8 cellular contexts compared by ENCODE assay signal in genomic region chr3:12139111-12139511, GRCh38. TPM values are rescaled to one million over a fixed set of nuclear protein-coding genes. Genes with fewer than 3 reads are reported as not detected.
DNase-seq lines count a peak whose midpoint lies in the region; ATAC-seq and TF ChIP-seq lines count a peak whose summit lies in the region.

No MANE protein-coding gene starts in this region.

- ATAC-seq in foreskin keratinocyte: peak; percentile 20
- ATAC-seq in HG02759 (IDR thresholded peaks at IDR 0.05; ENCODE audit: unreplicated experiment): no peak
- no peak for ATAC-seq in HG03469 (IDR thresholded peaks at IDR 0.05; ENCODE audit: unreplicated experiment)

- peak; percentile 77 for TF ChIP-seq RAD21 in SK-N-SH (IDR thresholded peaks at IDR 0.05; ENCODE audit: low read length)

- WGBS in SK-N-SH (ENCODE audit: low lambda C conversion rate): 59% methylated on average over 5 of the region's 5 CpGs

- H3K9ac ChIP-seq in SK-N-SH: no peak overlapping the region

- H3K4me2 ChIP-seq in SK-N-SH: no peak overlapping the region

- H3K4me1 ChIP-seq in SK-N-SH (ENCODE audit: control insufficient read depth in 1 of 2, insufficient read depth in 2 of 2, low read depth in 1 of 2, low read length in 1 of 2): no peaks in the 10 kb centered on the region; a peak in 1 of 4 replicates
- no peaks in the 10 kb centered on the region for H3K4me1 ChIP-seq in foreskin keratinocyte

- no peaks in the 10 kb centered on the region for H3K27me3 ChIP-seq in SK-N-SH (ENCODE audit: insufficient read depth)
- peaks cover 39% of the 10 kb centered on the region for H3K27me3 ChIP-seq in foreskin keratinocyte

- H3K9me3 ChIP-seq in SK-N-SH: no peaks in the 10 kb centered on the region

- H3K36me3 ChIP-seq in SK-N-SH (replicated peaks in 1 of 2; ENCODE audit: control insufficient read depth in 1 of 2, insufficient read depth in 2 of 2, low read length in 1 of 2): no peaks in the 10 kb centered on the region

- H4K20me1 ChIP-seq in SK-N-SH (ENCODE audit: insufficient read depth): no peaks in the 10 kb centered on the region

- DNase-seq in stimulated activated CD4-positive, alpha-beta T cell treated with anti-CD3 and anti-CD28 coated beads, Interleukin-15, amount 100 ng/mL, for 24 hours: peak; percentile 45
- no peak for DNase-seq in stimulated activated CD4-positive, alpha-beta T cell treated with anti-CD3 and anti-CD28 coated beads, Interleukin-4, amount 100 ng/mL, for 4 hours
- DNase-seq in SK-N-SH (peak; percentile 35), foreskin keratinocyte (peak in 1 of 2 donors; percentile 11), putamen (ENCODE audit: low spot score) (no peak)
- peak; percentile 9 for DNase-seq in stimulated activated CD4-positive, alpha-beta T cell treated with anti-CD3 and anti-CD28 coated beads, Interleukin-4, amount 100 ng/mL, for 1 hour

- peak; percentile 67 for TF ChIP-seq CTCF in SK-N-SH (IDR thresholded peaks at IDR 0.05)
- peak; percentile 62 for TF ChIP-seq CTCF in foreskin keratinocyte (conservative IDR thresholded peaks at IDR 0.05)

- H3K9me2 ChIP-seq in SK-N-SH: no peaks in the 10 kb centered on the region

- POLR2A ChIA-PET in SK-N-SH (lab: Yijun Ruan, JAX): no interaction called here

- peaks cover 3% of the 10 kb centered on the region for H3F3A ChIP-seq in SK-N-SH (replicated peaks; ENCODE audit: insufficient read depth)

- H3K4me3 ChIP-seq in SK-N-SH (ENCODE audit: low read depth in 2 of 2, low read length in 1 of 2): no peak overlapping the region; a peak in 1 of 4 replicates

- no peak for TF ChIP-seq EP300 in SK-N-SH (IDR thresholded peaks at IDR 0.05; ENCODE audit: borderline replicate concordance in 1 of 2, low read depth in 1 of 2, low read length in 1 of 2)

- CTCF ChIA-PET in SK-N-SH (lab: Yijun Ruan, JAX): interaction anchor here (0.6 to 14.9 kb wide), 12 partner anchors 11 to 889 kb away, joined by 3 to 229 read pairs (median 4); no protein-coding TSS in a partner anchor

- H3K27ac ChIP-seq in SK-N-SH (ENCODE audit: low read depth in 2 of 2, low read length in 1 of 2) (no peak overlapping the region), foreskin keratinocyte (no peak overlapping the region)

- no peaks in the 10 kb centered on the region for H3K79me2 ChIP-seq in SK-N-SH (ENCODE audit: insufficient read depth)

- H2AFZ ChIP-seq in SK-N-SH (ENCODE audit: low read depth): no peak overlapping the region

TF ChIP-seq in SK-N-SH, 30 proteins besides CTCF, POLR2A, EP300 and RAD21:
- TF ChIP-seq GATA2 (CRISPR knock-in tag; IDR thresholded peaks at IDR 0.05): no peak
- TF ChIP-seq MEF2A (IDR thresholded peaks at IDR 0.05; ENCODE audit: borderline replicate concordance, low read depth): no peak
- TF ChIP-seq GABPA (IDR thresholded peaks at IDR 0.05; ENCODE audit: low read depth): no peak
- no peak for TF ChIP-seq FOXJ3 (CRISPR knock-in tag; IDR thresholded peaks at IDR 0.05)
- no peak for TF ChIP-seq PBX3 (IDR thresholded peaks at IDR 0.05)
- no peak for TF ChIP-seq JUND (IDR thresholded peaks at IDR 0.05)
- peak; percentile 86 for TF ChIP-seq SMC3 (IDR thresholded peaks at IDR 0.05; ENCODE audit: low read depth, low read length)

RNA-seq across cellular contexts. Expression of gene TIMP4, which starts 19.6 kb away (rescaled TPM):
- not detected in 2 replicates for polyA plus RNA-seq in SK-N-SH (2012; rRNA removed)
- polyA plus RNA-seq in SK-N-SH (2012; cell fraction: cytosol; rRNA removed): not detected in 2 replicates
- polyA plus RNA-seq in SK-N-SH (2012; cell fraction: nucleus; rRNA removed): not detected in 2 replicates
- 0.14 TPM in 1 of 2 replicates, not detected in the other for total RNA-seq in foreskin keratinocyte
- polyA plus RNA-seq in foreskin keratinocyte: 0.09 and 0.13 TPM in 2 replicates

Comparison
In these comparisons a context has a peak if more than half of its experiments do, and no peak if none do; other contexts are left out.
1. DNase-seq: peak in stimulated activated CD4-positive, alpha-beta T cell treated with anti-CD3 and anti-CD28 coated beads, Interleukin-15, amount 100 ng/mL, for 24 hours (single experiment), SK-N-SH (single experiment) and stimulated activated CD4-positive, alpha-beta T cell treated with anti-CD3 and anti-CD28 coated beads, Interleukin-4, amount 100 ng/mL, for 1 hour (single experiment); none in stimulated activated CD4-positive, alpha-beta T cell treated with anti-CD3 and anti-CD28 coated beads, Interleukin-4, amount 100 ng/mL, for 4 hours (0 of 2) and putamen (single experiment).